ENCODE assay signal across 9 cellular contexts in genomic region chr20:21808863-21809664, GRCh38.
DNase-seq lines count a peak whose midpoint lies in the region; ATAC-seq, FAIRE-seq and TF ChIP-seq lines count a peak whose summit lies in the region.
"Had no signal": no experiment of that assay in that cellular context is flagged by ENCODE, and none has a peak within 500 bp of the region (broad histone marks: within the 10 kb centered on the region; RNA-seq: fewer than 3 reads in every experiment).

No MANE protein-coding gene starts in this region.

- H3K9me3 ChIP-seq in CD4-positive, CD25-positive, alpha-beta regulatory T cell (ENCODE audit: control insufficient read depth in 2 of 2, low read length in 2 of 2) = no peaks in the 10 kb centered on the region

- H3K9me3 Mint-ChIP-seq in CD4-positive, CD25-positive, alpha-beta regulatory T cell = peaks cover 0 to 6% (median 0%) of the 10 kb centered on the region in 7 donors
- H3K9me3 Mint-ChIP-seq: dendritic cell treated with granulocyte-macrophage colony-stimulating factor and Interleukin-4, amounts not matched to agents 40 ng/mL and 50 ng/mL, for 4 days had no signal

- H3K27me3 Mint-ChIP-seq in CD4-positive, CD25-positive, alpha-beta regulatory T cell = no peaks in the 10 kb centered on the region
- H3K27me3 Mint-ChIP-seq: dendritic cell treated with granulocyte-macrophage colony-stimulating factor and Interleukin-4, amounts not matched to agents 40 ng/mL and 50 ng/mL, for 4 days had no signal

- no peak for FAIRE-seq in H54 (lab: Jason Lieb, UNC)
- FAIRE-seq in HTR-8/SVneo (lab: Jason Lieb, UNC) = no peak

- no peaks in the 10 kb centered on the region for H3K36me3 ChIP-seq in CD4-positive, CD25-positive, alpha-beta regulatory T cell (ENCODE audit: control insufficient read depth, insufficient read depth, low read length)

- no peak overlapping the region for H3K4me3 ChIP-seq in CD4-positive, CD25-positive, alpha-beta regulatory T cell (ENCODE audit: low read depth, low read length)
- H3K4me3 ChIP-seq in epithelial cell of proximal tubule (ENCODE audit: low read depth, low read length) = no peak overlapping the region

- H3K36me3 Mint-ChIP-seq in CD4-positive, CD25-positive, alpha-beta regulatory T cell = no peaks in the 10 kb centered on the region

- peaks cover 0 to 6% (median 0%) of the 10 kb centered on the region in 4 donors for H3K4me1 Mint-ChIP-seq in CD4-positive, CD25-positive, alpha-beta regulatory T cell

- no peaks in the 10 kb centered on the region for H3K27me3 ChIP-seq in CD4-positive, CD25-positive, alpha-beta regulatory T cell (ENCODE audit: control insufficient read depth, insufficient read depth, low read length)

- H3K27ac ChIP-seq in CD4-positive, CD25-positive, alpha-beta regulatory T cell (ENCODE audit: insufficient read depth, low read length, poor library complexity, severe bottlenecking) = no peak overlapping the region

- no peak overlapping the region for H3K27ac Mint-ChIP-seq in CD4-positive, CD25-positive, alpha-beta regulatory T cell
- H3K27ac Mint-ChIP-seq: dendritic cell treated with granulocyte-macrophage colony-stimulating factor and Interleukin-4, amounts not matched to agents 40 ng/mL and 50 ng/mL, for 4 days had no signal

- peak; percentile 2 to 11 (median 4) for DNase-seq in CD4-positive, CD25-positive, alpha-beta regulatory T cell
- peak; percentile 20 for DNase-seq in H54 (ENCODE audit: insufficient read length, low spot score)
- DNase-seq in T-helper 2 cell = peak in 3 of 5 experiments; percentile 13 to 27 (median 15)
- DNase-seq in epithelial cell of proximal tubule (ENCODE audit: low read depth) = no peak
- DNase-seq in pons (ENCODE audit: low spot score) = peak; percentile 15
- DNase-seq in HTR-8/SVneo (ENCODE audit: insufficient read length, low spot score) = no peak
- DNase-seq in NOMO-1 treated with DMSO at 0.1 percent for 48 hours (lab: John Stamatoyannopoulos, UW; ENCODE audit: unreplicated experiment) = no peak

- H3K4me1 ChIP-seq in CD4-positive, CD25-positive, alpha-beta regulatory T cell (ENCODE audit: control insufficient read depth, insufficient read depth, low read length, poor library complexity, severe bottlenecking) = no peaks in the 10 kb centered on the region

- ATAC-seq in CD4-positive, CD25-positive, alpha-beta regulatory T cell (ENCODE audit: low read depth in 2 of 2) = no peak
- ATAC-seq in GM18907 (IDR thresholded peaks at IDR 0.05; ENCODE audit: unreplicated experiment) = no peak

- peak; percentile 51 for TF ChIP-seq CTCF in epithelial cell of proximal tubule (conservative IDR thresholded peaks at IDR 0.05; ENCODE audit: low read depth, low read length)

- no peak for TF ChIP-seq POLR2A in H54 (IDR thresholded peaks at IDR 0.05; ENCODE audit: low read depth, low read length)

- H3K4me3 Mint-ChIP-seq in CD4-positive, CD25-positive, alpha-beta regulatory T cell = no peak overlapping the region
- H3K4me3 Mint-ChIP-seq: dendritic cell treated with granulocyte-macrophage colony-stimulating factor and Interleukin-4, amounts not matched to agents 40 ng/mL and 50 ng/mL, for 4 days had no signal

Comparison
In these comparisons a context has a peak if more than half of its experiments do, and no peak if none do; other contexts are left out.
1. DNase-seq: peak in CD4-positive, CD25-positive, alpha-beta regulatory T cell (3 of 3), H54 (single experiment), T-helper 2 cell (3 of 5) and pons (single experiment); none in epithelial cell of proximal tubule (single experiment), HTR-8/SVneo (single experiment) and NOMO-1 treated with DMSO at 0.1 percent for 48 hours (single experiment).